23 cellular contexts compared by ENCODE assay signal in genomic region chr3:109045271-109046051, GRCh38.
DNase-seq lines count a peak whose midpoint lies in the region; ATAC-seq and TF ChIP-seq lines count a peak whose summit lies in the region.
"Had no signal": no experiment of that assay in that cellular context is flagged by ENCODE, and none has a peak within 500 bp of the region (broad histone marks: within the 10 kb centered on the region; RNA-seq: fewer than 3 reads in every experiment).

No MANE protein-coding gene starts in this region.

- no peaks in the 10 kb centered on the region for H3K4me1 ChIP-seq in effector memory CD4-positive, alpha-beta T cell (ENCODE audit: control insufficient read depth, insufficient read depth, low read length, poor library complexity, severe bottlenecking)
- H3K4me1 ChIP-seq: Peyer's patch had no signal

- CTCF ChIA-PET in HEK293T (lab: Yijun Ruan, JAX), result no interaction called here

- ATAC-seq in GM18505 (IDR thresholded peaks at IDR 0.05; ENCODE audit: unreplicated experiment) (peak; percentile 50), left ventricle myocardium superior (no peak)
- ATAC-seq: GM23338, T-helper 17 cell had no signal

- DNase-seq in Ammon's horn (ENCODE audit: low spot score) (peak; percentile 14), NAMALWA (ENCODE audit: low spot score) (peak; percentile 43), globus pallidus (ENCODE audit: low spot score) (peak; percentile 28), HEK293T (ENCODE audit: extremely low spot score) (no peak), DMS153 treated with DMSO at 0.1 percent for 48 hours (lab: John Stamatoyannopoulos, UW; ENCODE audit: unreplicated experiment) (no peak), left ventricle myocardium superior (no peak)
- DNase-seq in effector memory CD4-positive, alpha-beta T cell, result no peak
- DNase-seq: CD4-positive, alpha-beta T cell; COR-L47; H9; HFFc6; NCI-H2029 treated with DMSO at 0.1 percent for 48 hours; NCI-H446 treated with DMSO at 0.1 percent for 48 hours; NCI-H526 treated with DMSO at 0.1 percent for 48 hours; OCI-M1; Peyer's patch; SIG-M5; SK-N-SH; T-helper 17 cell had no signal

- no peak for TF ChIP-seq POLR2A in GM18505 (IDR thresholded peaks at IDR 0.05; ENCODE audit: borderline replicate concordance, extremely low read depth, insufficient read depth, insufficient read length)

- H3K27ac ChIP-seq in effector memory CD4-positive, alpha-beta T cell (ENCODE audit: insufficient read depth, low read length, poor library complexity, severe bottlenecking), result no peak overlapping the region
- H3K27ac ChIP-seq: BLaER1 treated with 17β-estradiol and CSF1 and Interleukin-3, amounts not matched to agents 10 nM and 100 nM; KMS-11; Peyer's patch had no signal

- intact Hi-C loops in left ventricle myocardium superior (cut with micrococcal nuclease), result no loop called here

- H3K4me3 ChIP-seq in effector memory CD4-positive, alpha-beta T cell (ENCODE audit: insufficient read depth, low read depth, low read length, poor library complexity, severe bottlenecking), result no peak overlapping the region
- H3K4me3 ChIP-seq: BLaER1 treated with 17β-estradiol and CSF1 and Interleukin-3, amounts not matched to agents 10 nM and 100 nM; GM23338; Peyer's patch had no signal

- POLR2A ChIA-PET in HEK293T (lab: Yijun Ruan, JAX), result no interaction called here

- no peaks in the 10 kb centered on the region for H3K9me3 ChIP-seq in effector memory CD4-positive, alpha-beta T cell (ENCODE audit: control insufficient read depth, low read length)
- H3K9me3 ChIP-seq: BLaER1 treated with 17β-estradiol and CSF1 and Interleukin-3, amounts not matched to agents 10 nM and 100 nM; Peyer's patch; SK-N-SH had no signal

- H3K36me3 ChIP-seq in effector memory CD4-positive, alpha-beta T cell (ENCODE audit: control insufficient read depth, insufficient read depth, low read length), result no peaks in the 10 kb centered on the region
- H3K36me3 ChIP-seq: BLaER1 treated with 17β-estradiol and CSF1 and Interleukin-3, amounts not matched to agents 10 nM and 100 nM; Peyer's patch had no signal

- no peaks in the 10 kb centered on the region for H3K27me3 ChIP-seq in effector memory CD4-positive, alpha-beta T cell (replicated peaks; ENCODE audit: control insufficient read depth, insufficient read depth, low read length, poor library complexity, severe bottlenecking)
- H3K27me3 ChIP-seq: BLaER1 treated with 17β-estradiol and CSF1 and Interleukin-3, amounts not matched to agents 10 nM and 100 nM; Peyer's patch had no signal

TF ChIP-seq in HEK293T, 16 proteins besides CTCF, POLR2A, EP300 and RAD21:
- TF ChIP-seq PKNOX1 (IDR thresholded peaks at IDR 0.05) (no peak), FOXA1 (IDR thresholded peaks at IDR 0.05) (no peak), L3MBTL2 (conservative IDR thresholded peaks at IDR 0.05) (no peak), NFRKB (IDR thresholded peaks at IDR 0.05) (no peak), SUZ12 (IDR thresholded peaks at IDR 0.05) (no peak), ELF4 (IDR thresholded peaks at IDR 0.05) (no peak), BHLHE40 (IDR thresholded peaks at IDR 0.05; ENCODE audit: borderline replicate concordance) (no peak), SP1 (IDR thresholded peaks at IDR 0.05) (no peak), TARDBP (IDR thresholded peaks at IDR 0.05) (no peak), ARNT (IDR thresholded peaks at IDR 0.05) (no peak), LEF1 (IDR thresholded peaks at IDR 0.05; ENCODE audit: borderline replicate concordance) (no peak)

Comparison
In these comparisons a context has a peak if more than half of its experiments do, and no peak if none do; other contexts are left out.
1. DNase-seq: peak in Ammon's horn (single experiment), NAMALWA (single experiment) and globus pallidus (single experiment); none in effector memory CD4-positive, alpha-beta T cell (0 of 3), HEK293T (single experiment), DMS153 treated with DMSO at 0.1 percent for 48 hours (single experiment) and left ventricle myocardium superior (single experiment).